ENCODE assay signal across 10 cellular contexts in the genomic region with DNA sequence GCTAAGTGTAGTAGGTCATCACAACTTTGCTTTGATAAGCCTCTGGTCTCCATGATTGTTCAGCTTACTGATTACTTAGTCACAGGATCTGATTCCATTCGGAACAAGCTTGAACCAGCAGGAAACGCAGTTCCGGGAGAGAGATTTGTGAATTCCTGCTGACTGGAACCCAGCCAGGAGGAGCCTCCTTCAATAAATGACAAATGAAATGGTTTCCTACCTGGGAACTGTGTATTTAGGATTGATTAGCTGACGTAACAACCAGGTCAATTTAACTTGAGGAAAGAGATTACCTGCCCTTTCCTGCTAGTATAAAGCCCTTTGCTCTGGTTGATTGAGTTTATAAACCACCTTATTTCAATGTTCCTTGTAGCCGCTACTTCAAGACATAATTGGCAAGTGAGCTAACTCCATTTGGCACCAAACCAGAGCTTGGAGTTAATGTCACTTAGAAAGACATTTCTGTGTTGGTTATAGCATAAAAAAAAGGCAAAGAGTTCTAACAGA. TPM values are rescaled to one million over a fixed set of nuclear protein-coding genes. Genes with fewer than 3 reads are reported as not detected.
DNase-seq lines count a peak whose midpoint lies in the region; ATAC-seq and TF ChIP-seq lines count a peak whose summit lies in the region.
"Had no signal": no experiment of that assay in that cellular context is flagged by ENCODE, and none has a peak within 500 bp of the region (broad histone marks: within the 10 kb centered on the region; RNA-seq: fewer than 3 reads in every experiment).

No MANE protein-coding gene starts in this region.

- H3K27me3 ChIP-seq in RWPE2 (ENCODE audit: insufficient read depth, poor library complexity, severe bottlenecking) (no peaks in the 10 kb centered on the region), fibroblast of lung (ENCODE audit: control insufficient read depth, insufficient read depth, low read length) (no peaks in the 10 kb centered on the region)

- H3K27me3 Mint-ChIP-seq in HFFc6 (ENCODE audit: insufficient read depth): peaks cover 1% of the 10 kb centered on the region
- no peaks in the 10 kb centered on the region for H3K27me3 Mint-ChIP-seq in activated T-cell treated with anti-CD3 and anti-CD28 coated beads, Interleukin-2, amount 50 U/mL, for 72 hours (ENCODE audit: low read depth)
- H3K27me3 Mint-ChIP-seq: central memory CD8-positive, alpha-beta T cell had no signal

- H3K27ac Mint-ChIP-seq in HFFc6: peak overlapping the region; percentile 72
- no peak overlapping the region for H3K27ac Mint-ChIP-seq in activated T-cell treated with anti-CD3 and anti-CD28 coated beads, Interleukin-2, amount 50 U/mL, for 72 hours

- H3K36me3 ChIP-seq in RWPE2 (ENCODE audit: low read depth) (peaks cover 61% of the 10 kb centered on the region), fibroblast of lung (ENCODE audit: control insufficient read depth, insufficient read depth, low read length) (peaks cover 2% of the 10 kb centered on the region)

- no peak overlapping the region for H3K4me3 ChIP-seq in RWPE2 (ENCODE audit: severe bottlenecking)
- no peak overlapping the region for H3K4me3 ChIP-seq in fibroblast of lung (replicated peaks in 1 of 4; ENCODE audit: control extremely low read depth in 1 of 4, insufficient read depth in 1 of 4, low read depth in 3 of 4, low read length in 4 of 4)

- H3K4me3 Mint-ChIP-seq in HFFc6: peak overlapping the region; percentile 40; the same call in 1 of the 2 replicates
- no peak overlapping the region for H3K4me3 Mint-ChIP-seq in activated T-cell treated with anti-CD3 and anti-CD28 coated beads, Interleukin-2, amount 50 U/mL, for 72 hours
- H3K4me3 Mint-ChIP-seq: central memory CD8-positive, alpha-beta T cell had no signal

- peaks cover 60% of the 10 kb centered on the region for H3K4me1 Mint-ChIP-seq in HFFc6 (ENCODE audit: low read depth)
- no peaks in the 10 kb centered on the region for H3K4me1 Mint-ChIP-seq in activated T-cell treated with anti-CD3 and anti-CD28 coated beads, Interleukin-2, amount 50 U/mL, for 72 hours (ENCODE audit: low read depth)
- H3K4me1 Mint-ChIP-seq: central memory CD8-positive, alpha-beta T cell had no signal

- peaks cover 48% of the 10 kb centered on the region for H3K4me1 ChIP-seq in RWPE2 (ENCODE audit: insufficient read depth, poor library complexity, severe bottlenecking)
- H3K4me1 ChIP-seq in fibroblast of lung (ENCODE audit: control insufficient read depth, extremely low read depth, insufficient read depth, low read length): peaks cover 2% of the 10 kb centered on the region

- no peaks in the 10 kb centered on the region for H3K79me2 ChIP-seq in fibroblast of lung (ENCODE audit: control insufficient read depth, insufficient read depth, low read length)

- no peak for TF ChIP-seq CTCF in HFFc6 (IDR thresholded peaks at IDR 0.05)
- TF ChIP-seq CTCF in RWPE2 (IDR thresholded peaks at IDR 0.05; ENCODE audit: poor library complexity, severe bottlenecking): no peak
- TF ChIP-seq CTCF in fibroblast of lung (conservative IDR thresholded peaks at IDR 0.05 in 1 of 2, IDR thresholded peaks at IDR 0.05 in 1 of 2; ENCODE audit: low read depth in 1 of 2, low read length in 2 of 2): no peak

- peaks cover 44% of the 10 kb centered on the region for H3K36me3 Mint-ChIP-seq in HFFc6 (ENCODE audit: low read depth)
- peaks cover 0 to 1% of the 10 kb centered on the region in 2 donors for H3K36me3 Mint-ChIP-seq in activated T-cell treated with anti-CD3 and anti-CD28 coated beads, Interleukin-2, amount 50 U/mL, for 72 hours (ENCODE audit: insufficient read depth in 2 of 2)

- no peak overlapping the region for H3K9ac ChIP-seq in fibroblast of lung (ENCODE audit: insufficient read depth, low read length)

- H2AFZ ChIP-seq in fibroblast of lung (ENCODE audit: low read length): no peak overlapping the region

- H3K9me3 Mint-ChIP-seq in HFFc6: no peaks in the 10 kb centered on the region
- no peaks in the 10 kb centered on the region for H3K9me3 Mint-ChIP-seq in activated T-cell treated with anti-CD3 and anti-CD28 coated beads, Interleukin-2, amount 50 U/mL, for 72 hours
- H3K9me3 Mint-ChIP-seq: central memory CD8-positive, alpha-beta T cell had no signal

- no peaks in the 10 kb centered on the region for H3K9me3 ChIP-seq in RWPE2 (ENCODE audit: severe bottlenecking)
- H3K9me3 ChIP-seq in fibroblast of lung (ENCODE audit: control insufficient read depth, insufficient read depth, low read depth, low read length): no peaks in the 10 kb centered on the region

- H4K20me1 ChIP-seq in fibroblast of lung (ENCODE audit: control insufficient read depth, extremely low read depth, insufficient read depth, low read length): no peaks in the 10 kb centered on the region

- no peak overlapping the region for H3K4me2 ChIP-seq in fibroblast of lung (ENCODE audit: extremely low read depth, insufficient read depth, low read length)

- DNase-seq in HFFc6 (peak; percentile 65), RWPE2 (ENCODE audit: low spot score) (peak; percentile 88), fibroblast of lung (ENCODE audit: low read depth in 2 of 2) (peak; percentile 53 to 84), pulmonary artery endothelial cell (ENCODE audit: low read depth, low spot score) (peak; percentile 93), NCI-H2196 treated with DMSO at 0.1 percent for 48 hours (lab: John Stamatoyannopoulos, UW; ENCODE audit: unreplicated experiment) (no peak)
- no peak for DNase-seq in activated T-cell treated with anti-CD3 and anti-CD28 coated beads, Interleukin-2, amount 50 U/mL, for 72 hours
- DNase-seq: nucleus accumbens had no signal

- peak overlapping the region; percentile 94 for H3K27ac ChIP-seq in RWPE2 (ENCODE audit: poor library complexity, severe bottlenecking)
- peak overlapping the region; percentile 22 for H3K27ac ChIP-seq in fibroblast of lung (ENCODE audit: insufficient read depth, low read length)

- ATAC-seq in RWPE2 (ENCODE audit: low read depth) (peak; percentile 75), GM18517 (IDR thresholded peaks at IDR 0.05; ENCODE audit: unreplicated experiment) (no peak), GM21447 (IDR thresholded peaks at IDR 0.05; ENCODE audit: unreplicated experiment) (no peak)
- no peak for ATAC-seq in activated T-cell treated with anti-CD3 and anti-CD28 coated beads, Interleukin-2, amount 50 U/mL, for 72 hours (replicated peaks in 1 of 2)

RNA-seq across cellular contexts. Expression of a gene that starts 35.1 kb away (rescaled TPM):
- under 1 TPM in 2 of 6 experiments, not detected in 4; 0.05 to 0.10 TPM for total RNA-seq in HFFc6 (2021; fragmentation: NEBNext Ultra II Directional; extraction: Animal tissue kit (Norgen Biotek cat#: 25700))
- total RNA-seq in fibroblast of lung (0.17 and 0.26 TPM in 2 replicates), pulmonary artery endothelial cell (0.26 and 0.28 TPM in 2 replicates)
- 0.05 and 0.09 TPM in 2 replicates for polyA plus RNA-seq in fibroblast of lung
- polyA plus RNA-seq in fibroblast of lung (2012): 0.05 and 0.20 TPM in 2 replicates
- not detected in 2 replicates for polyA minus RNA-seq in fibroblast of lung (ENCODE audit: low replicate concordance)
- total RNA-seq in activated T-cell treated with anti-CD3 and anti-CD28 coated beads, Interleukin-2, amount 50 U/mL, for 72 hours: 1 to 10 TPM; 1.5 to 1.7 TPM

Comparison
In these comparisons a context has a peak if more than half of its experiments do, and no peak if none do; other contexts are left out.
1. DNase-seq: peak in HFFc6 (single experiment), RWPE2 (single experiment), fibroblast of lung (2 of 2) and pulmonary artery endothelial cell (single experiment); none in NCI-H2196 treated with DMSO at 0.1 percent for 48 hours (single experiment) and activated T-cell treated with anti-CD3 and anti-CD28 coated beads, Interleukin-2, amount 50 U/mL, for 72 hours (0 of 2).